20 cellular contexts compared by ENCODE assay signal in the genomic region with DNA sequence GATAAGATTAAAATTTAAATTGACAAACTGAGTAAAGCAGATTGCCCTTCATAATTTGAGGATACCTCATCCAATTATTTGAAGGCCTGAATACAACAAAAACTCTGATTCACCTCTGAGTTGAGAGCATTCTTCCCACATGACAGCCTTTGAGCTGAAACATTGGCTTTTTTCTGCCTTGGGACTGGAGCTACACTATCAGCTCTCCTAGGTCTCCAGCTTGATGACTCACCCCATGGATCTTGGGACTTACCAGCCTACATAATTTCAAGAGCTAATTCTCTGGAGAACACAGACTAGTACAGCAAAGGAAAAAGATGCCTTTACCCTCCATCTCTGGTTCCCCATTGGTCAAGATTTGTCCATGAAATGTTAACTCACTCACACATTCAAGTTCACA.
A peak's percentile ranks its signal among the peaks of the same experiment; 100 is the strongest.
DNase-seq lines count a peak whose midpoint lies in the region; ATAC-seq lines count a peak whose summit lies in the region.
"Had no signal": no experiment of that assay in that cellular context is flagged by ENCODE, and none has a peak within 500 bp of the region (broad histone marks: within the 10 kb centered on the region; RNA-seq: fewer than 3 reads in every experiment).

No MANE protein-coding gene starts in this region.

- H3K27ac ChIP-seq in substantia nigra (ENCODE audit: low read depth, low read length, poor library complexity, severe bottlenecking), result no peak overlapping the region
- H3K27ac ChIP-seq: breast epithelium, heart right ventricle, pancreas, upper lobe of left lung had no signal

- no peak for ATAC-seq in GM21526 (IDR thresholded peaks at IDR 0.05; ENCODE audit: low FRiP score, unreplicated experiment)
- ATAC-seq: heart right ventricle, left colon, pancreas had no signal

- DNase-seq in EL, result peak; percentile 77
- peak; percentile 29 for DNase-seq in NCI-H226
- DNase-seq in fibroblast of peridontal ligament (ENCODE audit: extremely low read depth), result peak; percentile 66
- peak; percentile 18 for DNase-seq in renal cortical epithelial cell (ENCODE audit: low read depth)
- no peak for DNase-seq in NCI-H2081 (lab: John Stamatoyannopoulos, UW)
- no peak for DNase-seq in substantia nigra (lab: John Stamatoyannopoulos, UW)
- DNase-seq: activated CD4-positive, alpha-beta T cell treated with anti-CD3 and anti-CD28 coated beads for 1 hour; activated naive CD4-positive, alpha-beta T cell; CD4-positive, CD25-positive, alpha-beta regulatory T cell; heart right ventricle; left colon; MV-4-11; NCI-H2029 treated with DMSO at 0.1 percent for 48 hours; NCI-H82; pancreas; stimulated activated naive CD4-positive, alpha-beta T cell; T-helper 2 cell; upper lobe of left lung had no signal

Comparison
In these comparisons a context has a peak if more than half of its experiments do, and no peak if none do; other contexts are left out.
1. DNase-seq: peak in EL (single experiment), NCI-H226 (single experiment), fibroblast of peridontal ligament (single experiment) and renal cortical epithelial cell (single experiment); none in NCI-H2081 (0 of 2) and substantia nigra (0 of 49).